8 cellular contexts compared by ENCODE assay signal in genomic region chr16:48353565-48354163, GRCh38. TPM values are rescaled to one million over a fixed set of nuclear protein-coding genes. Genes with fewer than 3 reads are reported as not detected.
DNase-seq lines count a peak whose midpoint lies in the region; TF ChIP-seq lines count a peak whose summit lies in the region.

No MANE protein-coding gene starts in this region.

- H3K36me3 Mint-ChIP-seq in neural progenitor cell: peaks cover 40% of the 10 kb centered on the region

- no peak overlapping the region for H3K4me3 Mint-ChIP-seq in neural progenitor cell

- peaks cover 11% of the 10 kb centered on the region for H4K20me1 ChIP-seq in neural progenitor cell (ENCODE audit: low read depth)

- peaks cover 7% of the 10 kb centered on the region for H3K36me3 ChIP-seq in BJ (ENCODE audit: control insufficient read depth, insufficient read depth, low read length)
- H3K36me3 ChIP-seq in esophagus muscularis mucosa: peaks cover 24 to 56% (median 42%) of the 10 kb centered on the region in 4 donors
- no peaks in the 10 kb centered on the region for H3K36me3 ChIP-seq in neural progenitor cell
- no peaks in the 10 kb centered on the region for H3K36me3 ChIP-seq in testis (ENCODE audit: low read depth, missing control alignments)

- CTCF ChIA-PET in BJ (lab: Yijun Ruan, JAX): interaction anchor here (0.6 to 3.5 kb wide), 12 partner anchors 9 to 1802 kb away, joined by 3 to 36 read pairs (median 4); no protein-coding TSS in a partner anchor

- H3F3A ChIP-seq in neural progenitor cell (ENCODE audit: low read depth): no peaks in the 10 kb centered on the region

- H3K79me2 ChIP-seq in neural progenitor cell (ENCODE audit: low read depth): peaks cover 50% of the 10 kb centered on the region

- H3K9me3 Mint-ChIP-seq in neural progenitor cell: peaks cover 4% of the 10 kb centered on the region

- H3K27me3 ChIP-seq in BJ (ENCODE audit: control insufficient read depth, insufficient read depth, low read length) (no peaks in the 10 kb centered on the region), HL-60 (ENCODE audit: insufficient read depth, poor library complexity, severe bottlenecking) (no peaks in the 10 kb centered on the region), esophagus muscularis mucosa (no peaks in the 10 kb centered on the region), neural progenitor cell (no peaks in the 10 kb centered on the region), testis (no peaks in the 10 kb centered on the region)

- H3K4me1 Mint-ChIP-seq in neural progenitor cell: peaks cover 4% of the 10 kb centered on the region

- H3K27ac Mint-ChIP-seq in neural progenitor cell: peak overlapping the region; percentile 31

- no peak for TF ChIP-seq EP300 in esophagus muscularis mucosa (IDR thresholded peaks at IDR 0.05)

- no peak overlapping the region for H3K4me3 ChIP-seq in BJ (ENCODE audit: low read depth, low read length)
- H3K4me3 ChIP-seq in HL-60 (replicated peaks; ENCODE audit: insufficient read depth, low read length): no peak overlapping the region
- H3K4me3 ChIP-seq in esophagus muscularis mucosa: no peak overlapping the region
- H3K4me3 ChIP-seq in neural progenitor cell: no peak overlapping the region
- H3K4me3 ChIP-seq in testis: no peak overlapping the region

- intact Hi-C loops in esophagus muscularis mucosa (cut with DNase I) (loop anchor here (5.0 kb wide), 2 partner anchors 189 to 269 kb away; no protein-coding TSS in a partner anchor), testis (cut with DNase I; ENCODE audit: low total_unique reads) (loop anchor here (10.0 kb wide), 1 partner anchor 271 kb away; no protein-coding TSS in a partner anchor)

- TF ChIP-seq CTCF in BJ (IDR thresholded peaks at IDR 0.05; ENCODE audit: insufficient read depth, low read depth, low read length) (peak; percentile 88), HL-60 (IDR thresholded peaks at IDR 0.05; ENCODE audit: insufficient read depth, low read length) (peak; percentile 92), esophagus muscularis mucosa (IDR thresholded peaks at IDR 0.05) (peak; percentile 78 to 84 (median 79)), neural progenitor cell (IDR thresholded peaks at IDR 0.05) (peak; percentile 89), testis (IDR thresholded peaks at IDR 0.05) (peak; percentile 70 to 83 (median 81))

- H3K9ac ChIP-seq in neural progenitor cell: no peak overlapping the region

- 22% methylated on average over 7 of the region's 7 CpGs for WGBS in esophagus muscularis mucosa
- 43 to 53% methylated on average over 7 of the region's 7 CpGs for WGBS in testis, 2 donors

- TF ChIP-seq POLR2A in esophagus muscularis mucosa (IDR thresholded peaks at IDR 0.05; ENCODE audit: low read depth) (no peak), testis (IDR thresholded peaks at IDR 0.05) (no peak)

- peaks cover 0 to 22% (median 6%) of the 10 kb centered on the region in 4 donors for H3K4me1 ChIP-seq in esophagus muscularis mucosa
- no peaks in the 10 kb centered on the region for H3K4me1 ChIP-seq in neural progenitor cell
- H3K4me1 ChIP-seq in testis: no peaks in the 10 kb centered on the region

- H2AFZ ChIP-seq in neural progenitor cell (replicated peaks): no peak overlapping the region

- H3K9me3 ChIP-seq in esophagus muscularis mucosa (no peaks in the 10 kb centered on the region), neural progenitor cell (ENCODE audit: low read depth) (no peaks in the 10 kb centered on the region), testis (no peaks in the 10 kb centered on the region)

- POLR2A ChIA-PET in BJ (lab: Charles Lee): no interaction called here

- no peaks in the 10 kb centered on the region for H3K27me3 Mint-ChIP-seq in neural progenitor cell (ENCODE audit: insufficient read depth, low read depth)

- no peak overlapping the region for H3K4me2 ChIP-seq in neural progenitor cell

- H3K27ac ChIP-seq in HL-60 (replicated peaks): no peak overlapping the region
- no peak overlapping the region for H3K27ac ChIP-seq in esophagus muscularis mucosa (replicated peaks in 1 of 4)
- no peak overlapping the region for H3K27ac ChIP-seq in neural progenitor cell
- H3K27ac ChIP-seq in testis: no peak overlapping the region

- DNase-seq in BJ (ENCODE audit: low read depth) (no peak), GM19238 (ENCODE audit: insufficient read length, low spot score) (peak; percentile 63), HL-60 (ENCODE audit: low read depth in 1 of 2, low spot score in 1 of 2) (peak; percentile 61 to 79), OCI-M1 (lab: John Stamatoyannopoulos, UW) (peak; percentile 81), activated T-cell treated with anti-CD3 and anti-CD28 coated beads for 24 hours (ENCODE audit: low read depth) (peak; percentile 47), esophagus muscularis mucosa (ENCODE audit: extremely low spot score) (no peak), neural progenitor cell (ENCODE audit: low spot score) (peak; percentile 79), testis (peak; percentile 70)

RNA-seq across cellular contexts. Expression of gene SIAH1, which starts 31.5 kb away (rescaled TPM):
- 11.7 and 18.3 TPM in 2 replicates for polyA plus RNA-seq in BJ (2011; rRNA removed)
- 20.0 and 26.4 TPM in 2 replicates for polyA minus RNA-seq in BJ (2011; rRNA and poly(A)+ RNA removed)
- total RNA-seq in esophagus muscularis mucosa: 10 to 100 TPM; 21.6 to 31.0 (median 25.9) TPM
- 50.0 and 73.9 TPM in 2 replicates for total RNA-seq in neural progenitor cell (ENCODE audit: low replicate concordance)
- total RNA-seq in testis: 10 to 100 TPM; 48.2 to 60.3 TPM
- polyA plus RNA-seq in testis (ENCODE audit: insufficient read depth, low read depth, low replicate concordance): 53.7 TPM

Comparison
In these comparisons a context has a peak if more than half of its experiments do, and no peak if none do; other contexts are left out.
1. DNase-seq: peak in GM19238 (single experiment), HL-60 (2 of 2), OCI-M1 (single experiment), activated T-cell treated with anti-CD3 and anti-CD28 coated beads for 24 hours (single experiment), neural progenitor cell (single experiment) and testis (single experiment); none in BJ (single experiment) and esophagus muscularis mucosa (single experiment).
2. Peak in every context shown above with its lines, with median percentiles within 50 percentile points of each other: CTCF ChIP-seq.